8 cellular contexts compared by ENCODE assay signal in the genomic region with DNA sequence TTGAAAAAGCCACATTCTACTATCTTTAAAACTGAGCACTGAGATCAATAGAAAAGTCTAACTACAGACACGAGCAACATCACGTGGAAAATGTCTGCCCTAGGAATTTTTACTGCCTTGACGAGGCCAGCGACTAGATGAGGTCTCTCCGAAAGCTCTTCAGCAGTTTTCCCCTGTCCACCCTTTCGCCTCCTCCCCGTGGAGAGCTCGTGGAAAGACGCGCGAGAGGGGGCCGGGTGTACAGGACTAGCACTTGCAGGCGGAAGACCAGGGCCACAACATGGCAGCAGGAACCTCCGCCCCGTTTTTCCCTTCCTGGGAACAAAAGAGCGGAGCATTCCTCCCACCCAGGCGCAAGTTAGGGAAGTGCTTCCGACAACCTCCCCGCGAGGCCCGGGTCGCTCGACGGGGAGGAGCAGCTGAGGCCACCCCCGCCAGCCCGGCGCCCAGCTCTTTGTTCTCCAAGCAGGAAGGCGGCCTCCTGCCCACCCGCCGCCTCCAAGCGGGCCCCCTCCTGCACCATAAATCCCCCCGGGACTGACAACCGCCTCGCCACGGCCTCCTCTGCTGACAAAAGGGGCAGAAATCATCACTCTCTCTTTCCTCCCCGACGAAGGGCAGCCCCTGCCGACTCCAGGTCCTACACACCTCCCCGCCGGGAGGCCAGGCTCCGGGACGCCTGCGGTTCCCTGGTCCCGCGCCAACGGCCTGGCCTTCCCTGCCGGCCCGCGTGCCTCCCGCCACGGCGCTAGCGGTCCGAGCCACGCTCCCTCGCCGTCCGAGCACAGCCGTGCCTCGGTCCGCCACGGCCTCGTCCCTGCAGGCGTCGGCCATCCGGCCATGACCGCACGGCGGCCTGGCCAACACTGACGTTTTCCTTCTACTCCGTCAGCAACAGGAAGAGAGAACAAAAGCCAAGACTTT. TPM values are rescaled to one million over a fixed set of nuclear protein-coding genes. Genes with fewer than 3 reads are reported as not detected.
A peak's percentile ranks its signal among the peaks of the same experiment; 100 is the strongest.
DNase-seq lines count a peak whose midpoint lies in the region; ATAC-seq lines count a peak whose summit lies in the region.

No MANE protein-coding gene starts in this region.

- ATAC-seq in HG03432 (IDR thresholded peaks at IDR 0.05; ENCODE audit: unreplicated experiment) (peak; percentile 3), GM19023 (IDR thresholded peaks at IDR 0.05; ENCODE audit: unreplicated experiment) (no peak)

- peak; percentile 42 for DNase-seq in NK-92 treated with Interleukin-12 subunit alpha and Interleukin-12 subunit beta, amount 100 ng/mL, for 24 hours (lab: John Stamatoyannopoulos, UW)
- DNase-seq in NK-92 (lab: John Stamatoyannopoulos, UW; ENCODE audit: unreplicated experiment) (no peak), SW480 (ENCODE audit: low spot score) (peak; percentile 57), anterior cingulate cortex (lab: John Stamatoyannopoulos, UW) (peak in 56 of 58 donors; percentile 6 to 79 (median 54)), hippocampal formation (lab: John Stamatoyannopoulos, UW) (peak; percentile 19 to 68), renal cortical epithelial cell (ENCODE audit: low read depth) (peak; percentile 28)

RNA-seq across cellular contexts. Expression of a gene that starts 0.8 kb away (rescaled TPM):
- total RNA-seq in renal cortical epithelial cell: 664 and 870 TPM in 2 replicates

RNA-seq across cellular contexts. Expression of a gene that starts 50.0 kb away (rescaled TPM):
- 16.3 and 32.8 TPM in 2 replicates for total RNA-seq in renal cortical epithelial cell

RNA-seq across cellular contexts. Expression of a gene that starts 56.8 kb away (rescaled TPM):
- total RNA-seq in renal cortical epithelial cell: 28.3 and 42.9 TPM in 2 replicates
